17 cellular contexts compared by ENCODE assay signal in genomic region chr9:2524601-2525000, GRCh38.
"Had no signal": no experiment of that assay in that cellular context is flagged by ENCODE, and none has a peak within 500 bp of the region (broad histone marks: within the 10 kb centered on the region; RNA-seq: fewer than 3 reads in every experiment).

No MANE protein-coding gene starts in this region.

- H3K36me3 ChIP-seq: gastrocnemius medialis, ovary, suprapubic skin, thyroid gland had no signal

- H3K4me1 ChIP-seq: gastrocnemius medialis, suprapubic skin, thyroid gland had no signal

- H3K4me3 ChIP-seq: gastrocnemius medialis, heart right ventricle, lung, ovary, suprapubic skin, thyroid gland had no signal

- ATAC-seq: effector memory CD8-positive, alpha-beta T cell; gastrocnemius medialis; heart right ventricle; left cardiac atrium; left ventricle myocardium superior; naive thymus-derived CD8-positive, alpha-beta T cell; right cardiac atrium; stimulated activated effector memory CD8-positive, alpha-beta T cell treated with anti-CD3 and anti-CD28 coated beads, Interleukin-12 subunit alpha, Interleukin-12 subunit beta, amount 100 ng/mL, for 72 hours; stimulated activated naive CD8-positive, alpha-beta T cell treated with anti-CD3 and anti-CD28 coated beads, Interleukin-15, Interleukin-2, amounts not matched to agents 100 U/mL and 50 U/mL, for 24 hours had no signal

- DNase-seq: cerebellar nuclear complex; effector memory CD8-positive, alpha-beta T cell; erythroblast; gastrocnemius medialis; heart right ventricle; left cardiac atrium; left ventricle myocardium superior; naive thymus-derived CD8-positive, alpha-beta T cell; ovary; right cardiac atrium; stimulated activated CD4-positive, alpha-beta T cell treated with anti-CD3 and anti-CD28 coated beads, Interleukin-4, amount 100 ng/mL, for 1 hour; stimulated activated CD8-positive, alpha-beta memory T cell treated with anti-CD3 and anti-CD28 coated beads, Interleukin-4, amount 100 ng/mL, for 48 hours; stimulated activated naive CD8-positive, alpha-beta T cell treated with anti-CD3 and anti-CD28 coated beads, Interleukin-15, Interleukin-2, amounts not matched to agents 100 U/mL and 50 U/mL, for 24 hours; thyroid gland had no signal

- H3K9me3 ChIP-seq: gastrocnemius medialis, ovary, suprapubic skin, thyroid gland had no signal

- H3K27me3 ChIP-seq: gastrocnemius medialis, heart right ventricle, ovary, suprapubic skin, thyroid gland had no signal

- H3K27ac ChIP-seq: gastrocnemius medialis, heart right ventricle, ovary, suprapubic skin, thyroid gland had no signal
